Comparison of ENCODE assay signal across 2 cellular contexts in genomic region chr12:25013061-25013460, GRCh38.
TF ChIP-seq lines count a peak whose summit lies in the region.

No MANE protein-coding gene starts in this region.

TF ChIP-seq in GM23338, 12 proteins besides CTCF, POLR2A, EP300 and RAD21 (continued from another document):
- TF ChIP-seq, protein P1, sequence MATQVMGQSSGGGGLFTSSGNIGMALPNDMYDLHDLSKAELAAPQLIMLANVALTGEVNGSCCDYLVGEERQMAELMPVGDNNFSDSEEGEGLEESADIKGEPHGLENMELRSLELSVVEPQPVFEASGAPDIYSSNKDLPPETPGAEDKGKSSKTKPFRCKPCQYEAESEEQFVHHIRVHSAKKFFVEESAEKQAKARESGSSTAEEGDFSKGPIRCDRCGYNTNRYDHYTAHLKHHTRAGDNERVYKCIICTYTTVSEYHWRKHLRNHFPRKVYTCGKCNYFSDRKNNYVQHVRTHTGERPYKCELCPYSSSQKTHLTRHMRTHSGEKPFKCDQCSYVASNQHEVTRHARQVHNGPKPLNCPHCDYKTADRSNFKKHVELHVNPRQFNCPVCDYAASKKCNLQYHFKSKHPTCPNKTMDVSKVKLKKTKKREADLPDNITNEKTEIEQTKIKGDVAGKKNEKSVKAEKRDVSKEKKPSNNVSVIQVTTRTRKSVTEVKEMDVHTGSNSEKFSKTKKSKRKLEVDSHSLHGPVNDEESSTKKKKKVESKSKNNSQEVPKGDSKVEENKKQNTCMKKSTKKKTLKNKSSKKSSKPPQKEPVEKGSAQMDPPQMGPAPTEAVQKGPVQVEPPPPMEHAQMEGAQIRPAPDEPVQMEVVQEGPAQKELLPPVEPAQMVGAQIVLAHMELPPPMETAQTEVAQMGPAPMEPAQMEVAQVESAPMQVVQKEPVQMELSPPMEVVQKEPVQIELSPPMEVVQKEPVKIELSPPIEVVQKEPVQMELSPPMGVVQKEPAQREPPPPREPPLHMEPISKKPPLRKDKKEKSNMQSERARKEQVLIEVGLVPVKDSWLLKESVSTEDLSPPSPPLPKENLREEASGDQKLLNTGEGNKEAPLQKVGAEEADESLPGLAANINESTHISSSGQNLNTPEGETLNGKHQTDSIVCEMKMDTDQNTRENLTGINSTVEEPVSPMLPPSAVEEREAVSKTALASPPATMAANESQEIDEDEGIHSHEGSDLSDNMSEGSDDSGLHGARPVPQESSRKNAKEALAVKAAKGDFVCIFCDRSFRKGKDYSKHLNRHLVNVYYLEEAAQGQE (IDR thresholded peaks at IDR 0.05; ENCODE audit: unreplicated experiment), result no peak
- TF ChIP-seq ZNF114 (CRISPR knock-in tag; IDR thresholded peaks at IDR 0.05), result no peak
- no peak for TF ChIP-seq NANOG (IDR thresholded peaks at IDR 0.05; ENCODE audit: borderline replicate concordance)
- no peak for TF ChIP-seq ZNF331 (CRISPR knock-in tag; IDR thresholded peaks at IDR 0.05; ENCODE audit: low read depth)
- TF ChIP-seq EZH2phosphoT487 (IDR thresholded peaks at IDR 0.05; ENCODE audit: unreplicated experiment), result no peak
- TF ChIP-seq STAT1 (IDR thresholded peaks at IDR 0.05; ENCODE audit: unreplicated experiment), result no peak
- TF ChIP-seq JUNB (IDR thresholded peaks at IDR 0.05; ENCODE audit: unreplicated experiment), result no peak
- TF ChIP-seq, protein P2, sequence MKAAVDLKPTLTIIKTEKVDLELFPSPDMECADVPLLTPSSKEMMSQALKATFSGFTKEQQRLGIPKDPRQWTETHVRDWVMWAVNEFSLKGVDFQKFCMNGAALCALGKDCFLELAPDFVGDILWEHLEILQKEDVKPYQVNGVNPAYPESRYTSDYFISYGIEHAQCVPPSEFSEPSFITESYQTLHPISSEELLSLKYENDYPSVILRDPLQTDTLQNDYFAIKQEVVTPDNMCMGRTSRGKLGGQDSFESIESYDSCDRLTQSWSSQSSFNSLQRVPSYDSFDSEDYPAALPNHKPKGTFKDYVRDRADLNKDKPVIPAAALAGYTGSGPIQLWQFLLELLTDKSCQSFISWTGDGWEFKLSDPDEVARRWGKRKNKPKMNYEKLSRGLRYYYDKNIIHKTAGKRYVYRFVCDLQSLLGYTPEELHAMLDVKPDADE (IDR thresholded peaks at IDR 0.05), result no peak
- TF ChIP-seq, protein P3, sequence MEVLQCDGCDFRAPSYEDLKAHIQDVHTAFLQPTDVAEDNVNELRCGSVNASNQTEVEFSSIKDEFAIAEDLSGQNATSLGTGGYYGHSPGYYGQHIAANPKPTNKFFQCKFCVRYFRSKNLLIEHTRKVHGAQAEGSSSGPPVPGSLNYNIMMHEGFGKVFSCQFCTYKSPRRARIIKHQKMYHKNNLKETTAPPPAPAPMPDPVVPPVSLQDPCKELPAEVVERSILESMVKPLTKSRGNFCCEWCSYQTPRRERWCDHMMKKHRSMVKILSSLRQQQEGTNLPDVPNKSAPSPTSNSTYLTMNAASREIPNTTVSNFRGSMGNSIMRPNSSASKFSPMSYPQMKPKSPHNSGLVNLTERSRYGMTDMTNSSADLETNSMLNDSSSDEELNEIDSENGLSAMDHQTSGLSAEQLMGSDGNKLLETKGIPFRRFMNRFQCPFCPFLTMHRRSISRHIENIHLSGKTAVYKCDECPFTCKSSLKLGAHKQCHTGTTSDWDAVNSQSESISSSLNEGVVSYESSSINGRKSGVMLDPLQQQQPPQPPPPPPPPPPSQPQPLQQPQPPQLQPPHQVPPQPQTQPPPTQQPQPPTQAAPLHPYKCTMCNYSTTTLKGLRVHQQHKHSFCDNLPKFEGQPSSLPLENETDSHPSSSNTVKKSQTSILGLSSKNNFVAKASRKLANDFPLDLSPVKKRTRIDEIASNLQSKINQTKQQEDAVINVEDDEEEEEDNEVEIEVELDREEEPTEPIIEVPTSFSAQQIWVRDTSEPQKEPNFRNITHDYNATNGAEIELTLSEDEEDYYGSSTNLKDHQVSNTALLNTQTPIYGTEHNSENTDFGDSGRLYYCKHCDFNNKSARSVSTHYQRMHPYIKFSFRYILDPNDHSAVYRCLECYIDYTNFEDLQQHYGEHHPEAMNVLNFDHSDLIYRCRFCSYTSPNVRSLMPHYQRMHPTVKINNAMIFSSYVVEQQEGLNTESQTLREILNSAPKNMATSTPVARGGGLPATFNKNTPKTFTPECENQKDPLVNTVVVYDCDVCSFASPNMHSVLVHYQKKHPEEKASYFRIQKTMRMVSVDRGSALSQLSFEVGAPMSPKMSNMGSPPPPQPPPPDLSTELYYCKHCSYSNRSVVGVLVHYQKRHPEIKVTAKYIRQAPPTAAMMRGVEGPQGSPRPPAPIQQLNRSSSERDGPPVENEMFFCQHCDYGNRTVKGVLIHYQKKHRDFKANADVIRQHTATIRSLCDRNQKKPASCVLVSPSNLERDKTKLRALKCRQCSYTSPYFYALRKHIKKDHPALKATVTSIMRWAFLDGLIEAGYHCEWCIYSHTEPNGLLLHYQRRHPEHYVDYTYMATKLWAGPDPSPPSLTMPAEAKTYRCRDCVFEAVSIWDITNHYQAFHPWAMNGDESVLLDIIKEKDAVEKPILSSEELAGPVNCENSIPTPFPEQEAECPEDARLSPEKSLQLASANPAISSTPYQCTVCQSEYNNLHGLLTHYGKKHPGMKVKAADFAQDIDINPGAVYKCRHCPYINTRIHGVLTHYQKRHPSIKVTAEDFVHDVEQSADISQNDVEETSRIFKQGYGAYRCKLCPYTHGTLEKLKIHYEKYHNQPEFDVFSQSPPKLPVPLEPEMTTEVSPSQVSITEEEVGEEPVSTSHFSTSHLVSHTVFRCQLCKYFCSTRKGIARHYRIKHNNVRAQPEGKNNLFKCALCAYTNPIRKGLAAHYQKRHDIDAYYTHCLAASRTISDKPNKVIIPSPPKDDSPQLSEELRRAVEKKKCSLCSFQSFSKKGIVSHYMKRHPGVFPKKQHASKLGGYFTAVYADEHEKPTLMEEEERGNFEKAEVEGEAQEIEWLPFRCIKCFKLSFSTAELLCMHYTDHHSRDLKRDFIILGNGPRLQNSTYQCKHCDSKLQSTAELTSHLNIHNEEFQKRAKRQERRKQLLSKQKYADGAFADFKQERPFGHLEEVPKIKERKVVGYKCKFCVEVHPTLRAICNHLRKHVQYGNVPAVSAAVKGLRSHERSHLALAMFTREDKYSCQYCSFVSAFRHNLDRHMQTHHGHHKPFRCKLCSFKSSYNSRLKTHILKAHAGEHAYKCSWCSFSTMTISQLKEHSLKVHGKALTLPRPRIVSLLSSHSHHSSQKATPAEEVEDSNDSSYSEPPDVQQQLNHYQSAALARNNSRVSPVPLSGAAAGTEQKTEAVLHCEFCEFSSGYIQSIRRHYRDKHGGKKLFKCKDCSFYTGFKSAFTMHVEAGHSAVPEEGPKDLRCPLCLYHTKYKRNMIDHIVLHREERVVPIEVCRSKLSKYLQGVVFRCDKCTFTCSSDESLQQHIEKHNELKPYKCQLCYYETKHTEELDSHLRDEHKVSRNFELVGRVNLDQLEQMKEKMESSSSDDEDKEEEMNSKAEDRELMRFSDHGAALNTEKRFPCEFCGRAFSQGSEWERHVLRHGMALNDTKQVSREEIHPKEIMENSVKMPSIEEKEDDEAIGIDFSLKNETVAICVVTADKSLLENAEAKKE (CRISPR knock-in tag; IDR thresholded peaks at IDR 0.05), result no peak
- TF ChIP-seq CREB1 (CRISPR knock-in tag; IDR thresholded peaks at IDR 0.05; ENCODE audit: low read depth), result no peak
- TF ChIP-seq POLR2AphosphoS5 (IDR thresholded peaks at IDR 0.05; ENCODE audit: low read depth), result no peak

TF ChIP-seq in HepG2, 621 proteins besides CTCF, POLR2A, EP300 and RAD21 (continued from another document):
- no peak for TF ChIP-seq DZIP1 (CRISPR knock-in tag; IDR thresholded peaks at IDR 0.05)
